ENCODE assay signal across 2 cellular contexts in the genomic region with DNA sequence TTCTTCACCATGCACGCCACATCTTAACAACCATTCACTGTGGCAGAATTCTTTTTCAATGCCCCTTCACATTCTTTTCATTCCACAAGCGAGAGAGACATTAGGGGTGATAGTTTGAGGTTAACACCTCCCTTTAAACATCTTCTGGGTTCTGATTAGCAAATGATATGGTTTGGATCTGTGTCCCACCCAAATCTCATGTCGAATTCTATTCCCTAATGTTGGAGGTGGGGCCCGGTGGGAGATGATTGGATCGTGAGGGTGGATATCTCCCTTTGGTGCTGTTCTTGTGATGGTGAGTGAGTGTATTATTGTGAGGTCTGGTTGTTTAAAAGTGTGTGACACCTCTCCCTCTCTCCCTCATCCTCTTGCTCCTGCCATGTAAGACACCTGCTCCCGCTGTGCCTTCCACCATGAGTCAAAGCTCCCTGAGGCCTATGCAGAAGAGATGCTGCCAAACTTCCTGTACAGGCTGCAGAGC.
TF ChIP-seq lines count a peak whose summit lies in the region.

No MANE protein-coding gene starts in this region.

TF ChIP-seq in HEK293, 187 proteins besides CTCF, POLR2A, EP300 and RAD21 (continued from another document):
- TF ChIP-seq, protein P1, sequence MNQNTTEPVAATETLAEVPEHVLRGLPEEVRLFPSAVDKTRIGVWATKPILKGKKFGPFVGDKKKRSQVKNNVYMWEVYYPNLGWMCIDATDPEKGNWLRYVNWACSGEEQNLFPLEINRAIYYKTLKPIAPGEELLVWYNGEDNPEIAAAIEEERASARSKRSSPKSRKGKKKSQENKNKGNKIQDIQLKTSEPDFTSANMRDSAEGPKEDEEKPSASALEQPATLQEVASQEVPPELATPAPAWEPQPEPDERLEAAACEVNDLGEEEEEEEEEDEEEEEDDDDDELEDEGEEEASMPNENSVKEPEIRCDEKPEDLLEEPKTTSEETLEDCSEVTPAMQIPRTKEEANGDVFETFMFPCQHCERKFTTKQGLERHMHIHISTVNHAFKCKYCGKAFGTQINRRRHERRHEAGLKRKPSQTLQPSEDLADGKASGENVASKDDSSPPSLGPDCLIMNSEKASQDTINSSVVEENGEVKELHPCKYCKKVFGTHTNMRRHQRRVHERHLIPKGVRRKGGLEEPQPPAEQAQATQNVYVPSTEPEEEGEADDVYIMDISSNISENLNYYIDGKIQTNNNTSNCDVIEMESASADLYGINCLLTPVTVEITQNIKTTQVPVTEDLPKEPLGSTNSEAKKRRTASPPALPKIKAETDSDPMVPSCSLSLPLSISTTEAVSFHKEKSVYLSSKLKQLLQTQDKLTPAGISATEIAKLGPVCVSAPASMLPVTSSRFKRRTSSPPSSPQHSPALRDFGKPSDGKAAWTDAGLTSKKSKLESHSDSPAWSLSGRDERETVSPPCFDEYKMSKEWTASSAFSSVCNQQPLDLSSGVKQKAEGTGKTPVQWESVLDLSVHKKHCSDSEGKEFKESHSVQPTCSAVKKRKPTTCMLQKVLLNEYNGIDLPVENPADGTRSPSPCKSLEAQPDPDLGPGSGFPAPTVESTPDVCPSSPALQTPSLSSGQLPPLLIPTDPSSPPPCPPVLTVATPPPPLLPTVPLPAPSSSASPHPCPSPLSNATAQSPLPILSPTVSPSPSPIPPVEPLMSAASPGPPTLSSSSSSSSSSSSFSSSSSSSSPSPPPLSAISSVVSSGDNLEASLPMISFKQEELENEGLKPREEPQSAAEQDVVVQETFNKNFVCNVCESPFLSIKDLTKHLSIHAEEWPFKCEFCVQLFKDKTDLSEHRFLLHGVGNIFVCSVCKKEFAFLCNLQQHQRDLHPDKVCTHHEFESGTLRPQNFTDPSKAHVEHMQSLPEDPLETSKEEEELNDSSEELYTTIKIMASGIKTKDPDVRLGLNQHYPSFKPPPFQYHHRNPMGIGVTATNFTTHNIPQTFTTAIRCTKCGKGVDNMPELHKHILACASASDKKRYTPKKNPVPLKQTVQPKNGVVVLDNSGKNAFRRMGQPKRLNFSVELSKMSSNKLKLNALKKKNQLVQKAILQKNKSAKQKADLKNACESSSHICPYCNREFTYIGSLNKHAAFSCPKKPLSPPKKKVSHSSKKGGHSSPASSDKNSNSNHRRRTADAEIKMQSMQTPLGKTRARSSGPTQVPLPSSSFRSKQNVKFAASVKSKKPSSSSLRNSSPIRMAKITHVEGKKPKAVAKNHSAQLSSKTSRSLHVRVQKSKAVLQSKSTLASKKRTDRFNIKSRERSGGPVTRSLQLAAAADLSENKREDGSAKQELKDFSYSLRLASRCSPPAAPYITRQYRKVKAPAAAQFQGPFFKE (tag by site-specific recombination; IDR thresholded peaks at IDR 0.05; ENCODE audit: borderline replicate concordance) = no peak
- no peak for TF ChIP-seq ZNF701 (tag by site-specific recombination; IDR thresholded peaks at IDR 0.05)
- TF ChIP-seq PRDM1 (tag by site-specific recombination; IDR thresholded peaks at IDR 0.05) = peak; percentile 51
- TF ChIP-seq ZFP69B (tag by site-specific recombination; IDR thresholded peaks at IDR 0.05) = peak; percentile 78; the same call in 1 of the 2 replicates
- TF ChIP-seq ZNF629 (tag by site-specific recombination; IDR thresholded peaks at IDR 0.05) = peak; percentile 18; the same call in 1 of the 2 replicates

TF ChIP-seq in SK-N-SH treated with all-trans-retinoic acid at 6 μM for 48 hours, 23 proteins besides CTCF, POLR2A, EP300 and RAD21 (continued from another document):
- TF ChIP-seq RARB (CRISPR knock-in tag; IDR thresholded peaks at IDR 0.05) = no peak
- no peak for TF ChIP-seq ARNTL (CRISPR knock-in tag; IDR thresholded peaks at IDR 0.05; ENCODE audit: borderline replicate concordance, low read depth)
- TF ChIP-seq, protein P2, sequence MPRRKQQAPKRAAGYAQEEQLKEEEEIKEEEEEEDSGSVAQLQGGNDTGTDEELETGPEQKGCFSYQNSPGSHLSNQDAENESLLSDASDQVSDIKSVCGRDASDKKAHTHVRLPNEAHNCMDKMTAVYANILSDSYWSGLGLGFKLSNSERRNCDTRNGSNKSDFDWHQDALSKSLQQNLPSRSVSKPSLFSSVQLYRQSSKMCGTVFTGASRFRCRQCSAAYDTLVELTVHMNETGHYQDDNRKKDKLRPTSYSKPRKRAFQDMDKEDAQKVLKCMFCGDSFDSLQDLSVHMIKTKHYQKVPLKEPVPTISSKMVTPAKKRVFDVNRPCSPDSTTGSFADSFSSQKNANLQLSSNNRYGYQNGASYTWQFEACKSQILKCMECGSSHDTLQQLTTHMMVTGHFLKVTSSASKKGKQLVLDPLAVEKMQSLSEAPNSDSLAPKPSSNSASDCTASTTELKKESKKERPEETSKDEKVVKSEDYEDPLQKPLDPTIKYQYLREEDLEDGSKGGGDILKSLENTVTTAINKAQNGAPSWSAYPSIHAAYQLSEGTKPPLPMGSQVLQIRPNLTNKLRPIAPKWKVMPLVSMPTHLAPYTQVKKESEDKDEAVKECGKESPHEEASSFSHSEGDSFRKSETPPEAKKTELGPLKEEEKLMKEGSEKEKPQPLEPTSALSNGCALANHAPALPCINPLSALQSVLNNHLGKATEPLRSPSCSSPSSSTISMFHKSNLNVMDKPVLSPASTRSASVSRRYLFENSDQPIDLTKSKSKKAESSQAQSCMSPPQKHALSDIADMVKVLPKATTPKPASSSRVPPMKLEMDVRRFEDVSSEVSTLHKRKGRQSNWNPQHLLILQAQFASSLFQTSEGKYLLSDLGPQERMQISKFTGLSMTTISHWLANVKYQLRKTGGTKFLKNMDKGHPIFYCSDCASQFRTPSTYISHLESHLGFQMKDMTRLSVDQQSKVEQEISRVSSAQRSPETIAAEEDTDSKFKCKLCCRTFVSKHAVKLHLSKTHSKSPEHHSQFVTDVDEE (CRISPR knock-in tag; IDR thresholded peaks at IDR 0.05) = no peak
- no peak for TF ChIP-seq PPARA (CRISPR knock-in tag; IDR thresholded peaks at IDR 0.05; ENCODE audit: borderline replicate concordance)
- TF ChIP-seq ZFP3 (CRISPR knock-in tag; IDR thresholded peaks at IDR 0.05) = no peak
- no peak for TF ChIP-seq ESRRG (CRISPR knock-in tag; IDR thresholded peaks at IDR 0.05)
- no peak for TF ChIP-seq BACH2 (CRISPR knock-in tag; IDR thresholded peaks at IDR 0.05; ENCODE audit: borderline replicate concordance)
- no peak for TF ChIP-seq ZNF70 (CRISPR knock-in tag; IDR thresholded peaks at IDR 0.05)
- no peak for TF ChIP-seq OSR1 (CRISPR knock-in tag; IDR thresholded peaks at IDR 0.05)
